16 cellular contexts compared by ENCODE assay signal in genomic region chr1:167683226-167683625, GRCh38. TPM values are rescaled to one million over a fixed set of nuclear protein-coding genes. Genes with fewer than 3 reads are reported as not detected.
DNase-seq lines count a peak whose midpoint lies in the region; ATAC-seq and TF ChIP-seq lines count a peak whose summit lies in the region.
"Had no signal": no experiment of that assay in that cellular context is flagged by ENCODE, and none has a peak within 500 bp of the region (broad histone marks: within the 10 kb centered on the region; RNA-seq: fewer than 3 reads in every experiment).

No MANE protein-coding gene starts in this region.

- H3K27me3 ChIP-seq in rectal smooth muscle tissue (ENCODE audit: control insufficient read depth, insufficient read depth, low read length), result no peaks in the 10 kb centered on the region
- no peaks in the 10 kb centered on the region for H3K27me3 ChIP-seq in upper lobe of left lung
- H3K27me3 ChIP-seq: MG63 had no signal

- peak overlapping the region; percentile 12 for H3K27ac Mint-ChIP-seq in dendritic cell treated with granulocyte-macrophage colony-stimulating factor and Interleukin-4, amounts not matched to agents 40 ng/mL and 50 ng/mL, for 4 days
- H3K27ac Mint-ChIP-seq: activated CD4-positive, alpha-beta T cell treated with anti-CD3 and anti-CD28 coated beads, Interleukin-2, amount 10 ng/mL, durations not matched to agents 7 days and 5 days; activated T-helper 1 cell treated with anti-CD3 and anti-CD28 coated beads, Interleukin-12 subunit alpha, Interleukin-12 subunit beta, Interleukin-2, Interleukin-4 antibody, amounts not matched to agents 30 ng/mL and 10 ng/mL and 1 ng/mL, durations not matched to agents 14 hours and 24 hours and 36 hours had no signal

- ATAC-seq in upper lobe of left lung (ENCODE audit: low FRiP score in 2 of 2), result no peak

- WGBS in upper lobe of left lung, 2 donors, result 70 to 74% methylated on average over 6 of the region's 6 CpGs

- no peak for TF ChIP-seq CTCF in upper lobe of left lung (IDR thresholded peaks at IDR 0.05)

- H3K9me3 ChIP-seq in upper lobe of left lung, result no peaks in the 10 kb centered on the region
- H3K9me3 ChIP-seq: HAP-1, MG63 had no signal

- TF ChIP-seq EP300 in upper lobe of left lung (IDR thresholded peaks at IDR 0.05), result no peak

- no peak overlapping the region for H3K4me3 Mint-ChIP-seq in dendritic cell treated with granulocyte-macrophage colony-stimulating factor and Interleukin-4, amounts not matched to agents 40 ng/mL and 50 ng/mL, for 4 days
- H3K4me3 Mint-ChIP-seq: activated CD4-positive, alpha-beta T cell treated with anti-CD3 and anti-CD28 coated beads, Interleukin-2, amount 10 ng/mL, durations not matched to agents 7 days and 5 days; activated T-helper 1 cell treated with anti-CD3 and anti-CD28 coated beads, Interleukin-12 subunit alpha, Interleukin-12 subunit beta, Interleukin-2, Interleukin-4 antibody, amounts not matched to agents 30 ng/mL and 10 ng/mL and 1 ng/mL, durations not matched to agents 14 hours and 24 hours and 36 hours; neural crest cell had no signal

- peak; percentile 46 for DNase-seq in DMS53 (lab: John Stamatoyannopoulos, UW)
- DNase-seq in DMS53 treated with DMSO at 0.1 percent for 48 hours (lab: John Stamatoyannopoulos, UW; ENCODE audit: unreplicated experiment), result no peak
- DNase-seq in LHCN-M2 (ENCODE audit: low read depth), result peak; percentile 15
- DNase-seq in upper lobe of left lung, result no peak
- no peak for DNase-seq in SKM-1 (lab: John Stamatoyannopoulos, UW; ENCODE audit: unreplicated experiment)
- DNase-seq in central memory CD4-positive, alpha-beta T cell, result no peak
- DNase-seq: activated CD4-positive, alpha-beta T cell treated with anti-CD3 and anti-CD28 coated beads, Interleukin-2, amount 10 ng/mL, durations not matched to agents 7 days and 5 days; COR-L47; PC-9 had no signal

- no peaks in the 10 kb centered on the region for H3K27me3 Mint-ChIP-seq in dendritic cell treated with granulocyte-macrophage colony-stimulating factor and Interleukin-4, amounts not matched to agents 40 ng/mL and 50 ng/mL, for 4 days
- H3K27me3 Mint-ChIP-seq: activated CD4-positive, alpha-beta T cell treated with anti-CD3 and anti-CD28 coated beads, Interleukin-2, amount 10 ng/mL, durations not matched to agents 7 days and 5 days had no signal

- H3K4me1 ChIP-seq in rectal smooth muscle tissue (ENCODE audit: control insufficient read depth, insufficient read depth, low read length), result peaks cover 33% of the 10 kb centered on the region
- peaks cover 10 to 35% (median 22%) of the 10 kb centered on the region in 4 donors for H3K4me1 ChIP-seq in upper lobe of left lung
- H3K4me1 ChIP-seq: HAP-1 had no signal

- H3K9me3 Mint-ChIP-seq in dendritic cell treated with granulocyte-macrophage colony-stimulating factor and Interleukin-4, amounts not matched to agents 40 ng/mL and 50 ng/mL, for 4 days, result no peaks in the 10 kb centered on the region
- H3K9me3 Mint-ChIP-seq: activated CD4-positive, alpha-beta T cell treated with anti-CD3 and anti-CD28 coated beads, Interleukin-2, amount 10 ng/mL, durations not matched to agents 7 days and 5 days; activated T-helper 1 cell treated with anti-CD3 and anti-CD28 coated beads, Interleukin-12 subunit alpha, Interleukin-12 subunit beta, Interleukin-2, Interleukin-4 antibody, amounts not matched to agents 30 ng/mL and 10 ng/mL and 1 ng/mL, durations not matched to agents 14 hours and 24 hours and 36 hours; neural crest cell had no signal

- H3K36me3 ChIP-seq in rectal smooth muscle tissue (ENCODE audit: control insufficient read depth, insufficient read depth, low read length), result no peaks in the 10 kb centered on the region
- peaks cover 0 to 3% (median 0%) of the 10 kb centered on the region in 4 donors for H3K36me3 ChIP-seq in upper lobe of left lung
- H3K36me3 ChIP-seq: HAP-1, MG63 had no signal

- no peak overlapping the region for H3K4me3 ChIP-seq in rectal smooth muscle tissue (ENCODE audit: low read length)
- H3K4me3 ChIP-seq in upper lobe of left lung, result no peak overlapping the region
- H3K4me3 ChIP-seq: HAP-1, MG63, PC-9 had no signal

- H3K4me1 Mint-ChIP-seq in dendritic cell treated with granulocyte-macrophage colony-stimulating factor and Interleukin-4, amounts not matched to agents 40 ng/mL and 50 ng/mL, for 4 days (ENCODE audit: low read depth), result peaks cover 8% of the 10 kb centered on the region

- no peak overlapping the region for H3K9ac ChIP-seq in rectal smooth muscle tissue (ENCODE audit: low read length)

- no peak for TF ChIP-seq POLR2A in upper lobe of left lung (IDR thresholded peaks at IDR 0.05)

- H3K27ac ChIP-seq in rectal smooth muscle tissue (ENCODE audit: low read depth, low read length), result peak overlapping the region; percentile 48
- H3K27ac ChIP-seq in upper lobe of left lung, result peak overlapping the region in 2 of 4 donors; percentile 57 to 60
- H3K27ac ChIP-seq: 22Rv1, PC-9 had no signal

- H3K36me3 Mint-ChIP-seq in dendritic cell treated with granulocyte-macrophage colony-stimulating factor and Interleukin-4, amounts not matched to agents 40 ng/mL and 50 ng/mL, for 4 days (ENCODE audit: low read depth), result peaks cover 2% of the 10 kb centered on the region

- intact Hi-C loops in dendritic cell treated with granulocyte-macrophage colony-stimulating factor and Interleukin-4, amounts not matched to agents 40 ng/mL and 50 ng/mL, for 4 days (cut with micrococcal nuclease), result no loop called here

RNA-seq across cellular contexts. Expression of gene MPZL1, which starts 38.6 kb away (rescaled TPM):
- total RNA-seq in LHCN-M2 (2014; rRNA removed) (55.5 and 63.3 TPM in 2 replicates), upper lobe of left lung (10 to 100 TPM; 28.3 to 80.6 (median 65.4) TPM)
- 59.4 TPM for polyA plus RNA-seq in LHCN-M2 (2012)

RNA-seq across cellular contexts. Expression of gene RCSD1, which starts 53.2 kb away (rescaled TPM):
- total RNA-seq in LHCN-M2 (2014; rRNA removed) (42.7 and 81.9 TPM in 2 replicates), upper lobe of left lung (10 to 100 TPM; 10.7 to 27.2 (median 18.1) TPM)
- polyA plus RNA-seq in LHCN-M2 (2012), result 28.3 TPM
- total RNA-seq: PC-9 had no signal

Comparison
In these comparisons a context has a peak if more than half of its experiments do, and no peak if none do; other contexts are left out.
1. DNase-seq: peak in DMS53 (single experiment) and LHCN-M2 (single experiment); none in DMS53 treated with DMSO at 0.1 percent for 48 hours (single experiment), upper lobe of left lung (0 of 2), SKM-1 (single experiment) and central memory CD4-positive, alpha-beta T cell (single experiment).